Comparison of ENCODE assay signal across 7 cellular contexts in the genomic region with DNA sequence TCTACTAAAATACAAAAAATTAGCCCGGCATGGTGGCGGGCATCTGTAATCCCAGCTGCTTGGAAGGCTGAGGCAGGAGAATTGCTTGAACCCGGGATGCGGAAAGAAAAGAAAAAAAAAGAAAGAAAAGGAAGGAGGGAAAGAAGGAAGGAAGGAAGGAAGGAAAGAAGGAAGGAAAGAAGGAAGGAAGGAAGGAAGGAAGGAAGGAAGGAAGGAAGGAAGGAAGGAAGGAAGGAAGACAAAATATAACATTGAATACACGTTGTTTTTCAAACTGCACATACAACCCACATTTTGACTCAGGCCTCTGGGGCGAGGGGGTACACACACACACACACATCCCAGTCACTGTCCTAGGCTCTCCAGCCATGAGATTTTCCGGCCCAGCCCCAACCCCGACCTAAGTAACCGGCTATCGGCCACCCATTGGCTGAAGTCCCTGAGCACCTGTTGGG. TPM values are rescaled to one million over a fixed set of nuclear protein-coding genes. Genes with fewer than 3 reads are reported as not detected.
A peak's percentile ranks its signal among the peaks of the same experiment; 100 is the strongest.
DNase-seq lines count a peak whose midpoint lies in the region; ATAC-seq and TF ChIP-seq lines count a peak whose summit lies in the region.
"Not testable (repeated sequence)": the region's sequence is repeated elsewhere in the genome, so short reads cannot be mapped to it uniquely, and the experiment has no call there.

No MANE protein-coding gene starts in this region.

- H3K27me3 Mint-ChIP-seq in GM23338 (ENCODE audit: insufficient read depth, low read depth, poor library complexity) = peaks cover 15% of the 10 kb centered on the region
- not testable (repeated sequence) for H3K27me3 Mint-ChIP-seq in T-helper 2 cell treated with Interferon-gamma antibody and Interleukin-4, amounts not matched to agents 5 μg/mL and 100 μg/mL, for 36 hours (ENCODE audit: low read depth); activated naive CD8-positive, alpha-beta T cell; natural killer cell treated with Interleukin-12 subunit alpha and Interleukin-12 subunit beta and Interleukin-15 and Interleukin-18, amount 100 ng/mL, for 72 hours
- peaks cover 19% of the 10 kb centered on the region for H3K27me3 Mint-ChIP-seq in stimulated activated memory B cell treated with anti-CD40 and anti-IgM and Interleukin-4, amounts not matched to agents 10 μg/mL and 1 μg/mL and 100 μg/mL, for 72 hours

- not testable (repeated sequence) for H3K9me2 ChIP-seq in GM23338 (ENCODE audit: insufficient read depth)

- not testable (repeated sequence) for DNase-seq in GM23338 (ENCODE audit: low spot score); T-helper 2 cell treated with Interferon-gamma antibody and Interleukin-4, amounts not matched to agents 5 μg/mL and 100 μg/mL, for 36 hours (ENCODE audit: low spot score); natural killer cell treated with Interleukin-12 subunit alpha and Interleukin-12 subunit beta and Interleukin-15 and Interleukin-18, amount 100 ng/mL, for 72 hours (ENCODE audit: low spot score)

- H3K27ac Mint-ChIP-seq in GM23338; T-helper 2 cell treated with Interferon-gamma antibody and Interleukin-4, amounts not matched to agents 5 μg/mL and 100 μg/mL, for 36 hours; activated naive CD8-positive, alpha-beta T cell; stimulated activated memory B cell treated with anti-CD40 and anti-IgM and Interleukin-4, amounts not matched to agents 10 μg/mL and 1 μg/mL and 100 μg/mL, for 72 hours: not testable (repeated sequence)
- H3K27ac Mint-ChIP-seq in natural killer cell treated with Interleukin-12 subunit alpha and Interleukin-12 subunit beta and Interleukin-15 and Interleukin-18, amount 100 ng/mL, for 72 hours = peak overlapping the region; percentile 46 to 85

- H3K4me1 Mint-ChIP-seq in GM23338 = peaks cover 19% of the 10 kb centered on the region; the same call in 2 of the 3 replicates
- peaks cover 14% of the 10 kb centered on the region for H3K4me1 Mint-ChIP-seq in T-helper 2 cell treated with Interferon-gamma antibody and Interleukin-4, amounts not matched to agents 5 μg/mL and 100 μg/mL, for 36 hours (ENCODE audit: low read depth)
- H3K4me1 Mint-ChIP-seq in activated naive CD8-positive, alpha-beta T cell (ENCODE audit: low read depth) = peaks cover 16% of the 10 kb centered on the region
- H3K4me1 Mint-ChIP-seq in natural killer cell treated with Interleukin-12 subunit alpha and Interleukin-12 subunit beta and Interleukin-15 and Interleukin-18, amount 100 ng/mL, for 72 hours (ENCODE audit: low read depth in 2 of 2) = peaks cover 19 to 23% of the 10 kb centered on the region in 2 donors
- peaks cover 32% of the 10 kb centered on the region for H3K4me1 Mint-ChIP-seq in stimulated activated memory B cell treated with anti-CD40 and anti-IgM and Interleukin-4, amounts not matched to agents 10 μg/mL and 1 μg/mL and 100 μg/mL, for 72 hours

- H3K36me3 Mint-ChIP-seq in GM23338 (ENCODE audit: low read depth); activated naive CD8-positive, alpha-beta T cell; natural killer cell treated with Interleukin-12 subunit alpha and Interleukin-12 subunit beta and Interleukin-15 and Interleukin-18, amount 100 ng/mL, for 72 hours: not testable (repeated sequence)
- H3K36me3 Mint-ChIP-seq in T-helper 2 cell treated with Interferon-gamma antibody and Interleukin-4, amounts not matched to agents 5 μg/mL and 100 μg/mL, for 36 hours (ENCODE audit: low read depth) = peaks cover 14% of the 10 kb centered on the region
- peaks cover 12% of the 10 kb centered on the region for H3K36me3 Mint-ChIP-seq in stimulated activated memory B cell treated with anti-CD40 and anti-IgM and Interleukin-4, amounts not matched to agents 10 μg/mL and 1 μg/mL and 100 μg/mL, for 72 hours

- peak overlapping the region; percentile 69 for H3K4me3 Mint-ChIP-seq in GM23338
- H3K4me3 Mint-ChIP-seq in T-helper 2 cell treated with Interferon-gamma antibody and Interleukin-4, amounts not matched to agents 5 μg/mL and 100 μg/mL, for 36 hours = peak overlapping the region; percentile 73
- H3K4me3 Mint-ChIP-seq in activated naive CD8-positive, alpha-beta T cell = peak overlapping the region; percentile 74
- H3K4me3 Mint-ChIP-seq in natural killer cell treated with Interleukin-12 subunit alpha and Interleukin-12 subunit beta and Interleukin-15 and Interleukin-18, amount 100 ng/mL, for 72 hours = peak overlapping the region; percentile 79
- H3K4me3 Mint-ChIP-seq in stimulated activated memory B cell treated with anti-CD40 and anti-IgM and Interleukin-4, amounts not matched to agents 10 μg/mL and 1 μg/mL and 100 μg/mL, for 72 hours = peak overlapping the region; percentile 59

- H3K9me3 ChIP-seq in ectodermal cell (ENCODE audit: control insufficient read depth, low read length) = not testable (repeated sequence)

- H3K36me3 ChIP-seq in GM23338 (ENCODE audit: insufficient read depth); ectodermal cell (ENCODE audit: control insufficient read depth, insufficient read depth, low read length): not testable (repeated sequence)

- peak overlapping the region; percentile 85 for H3K4me2 ChIP-seq in GM23338

- 60 to 65% methylated on average over 10 of the region's 10 CpGs for WGBS in ectodermal cell, 2 experiments

- H3K4me3 ChIP-seq in GM23338 (peak overlapping the region; percentile 69), ectodermal cell (ENCODE audit: insufficient read depth, low read depth, low read length) (peak overlapping the region; percentile 55), iPS-11a (ENCODE audit: low read depth, low read length) (peak overlapping the region; percentile 28)

- not testable (repeated sequence) for H3K27ac ChIP-seq in GM23338 (ENCODE audit: low read depth); ectodermal cell (ENCODE audit: insufficient read depth, low read depth, low read length, poor library complexity, severe bottlenecking)

- peak overlapping the region; percentile 99 for H2AFZ ChIP-seq in GM23338

- peaks cover 23% of the 10 kb centered on the region for H3K4me1 ChIP-seq in GM23338 (ENCODE audit: insufficient read depth)
- H3K4me1 ChIP-seq in ectodermal cell (ENCODE audit: control insufficient read depth, insufficient read depth, low read length) = peaks cover 10% of the 10 kb centered on the region

- TF ChIP-seq CTCF in GM23338 (conservative IDR thresholded peaks at IDR 0.05; ENCODE audit: low read depth in 2 of 2) = not testable (repeated sequence)

- peaks cover 21% of the 10 kb centered on the region for H3F3A ChIP-seq in GM23338 (replicated peaks; ENCODE audit: low read depth)

- H3K27me3 ChIP-seq in GM23338 (ENCODE audit: insufficient read depth) = not testable (repeated sequence)
- peaks cover 13% of the 10 kb centered on the region for H3K27me3 ChIP-seq in ectodermal cell (ENCODE audit: control insufficient read depth, insufficient read depth, low read length, poor library complexity, severe bottlenecking)

- H3K9me3 Mint-ChIP-seq in GM23338; T-helper 2 cell treated with Interferon-gamma antibody and Interleukin-4, amounts not matched to agents 5 μg/mL and 100 μg/mL, for 36 hours; activated naive CD8-positive, alpha-beta T cell (ENCODE audit: low read depth); natural killer cell treated with Interleukin-12 subunit alpha and Interleukin-12 subunit beta and Interleukin-15 and Interleukin-18, amount 100 ng/mL, for 72 hours; stimulated activated memory B cell treated with anti-CD40 and anti-IgM and Interleukin-4, amounts not matched to agents 10 μg/mL and 1 μg/mL and 100 μg/mL, for 72 hours: not testable (repeated sequence)

- ATAC-seq in GM23338; natural killer cell treated with Interleukin-12 subunit alpha and Interleukin-12 subunit beta and Interleukin-15 and Interleukin-18, amount 100 ng/mL, for 72 hours; stimulated activated memory B cell treated with anti-CD40 and anti-IgM and Interleukin-4, amounts not matched to agents 10 μg/mL and 1 μg/mL and 100 μg/mL, for 72 hours: not testable (repeated sequence)

- peaks cover 24% of the 10 kb centered on the region; the same call in 1 of the 2 replicates for H4K20me1 ChIP-seq in GM23338 (replicated peaks; ENCODE audit: insufficient read depth)

- H3K79me2 ChIP-seq in GM23338 (replicated peaks; ENCODE audit: insufficient read depth) = not testable (repeated sequence)

RNA-seq across cellular contexts. Expression of gene NANOS1, which starts 1.0 kb away (rescaled TPM):
- total RNA-seq in GM23338 (2014; rRNA removed; shearing (Covaris generic)) = 2.9 and 7.8 TPM in 2 replicates
- 1.6 and 2.2 TPM in 2 replicates for polyA plus RNA-seq in GM23338 (2016; fragmentation: Nextera tagmentation; extraction: Ambion mirVana)
- polyA plus RNA-seq in ectodermal cell (2013, experiment 1 of 4) = 6.0 TPM
- polyA plus RNA-seq in ectodermal cell (2013, experiment 2 of 4) = 6.3 TPM
- polyA plus RNA-seq in ectodermal cell (2013, experiment 3 of 4) = 3.8 TPM
- polyA plus RNA-seq in ectodermal cell (2013, experiment 4 of 4) = 6.1 TPM
- total RNA-seq in natural killer cell treated with Interleukin-12 subunit alpha and Interleukin-12 subunit beta and Interleukin-15 and Interleukin-18, amount 100 ng/mL, for 72 hours = 1 to 10 TPM in 1 of 2 donors, under 1 TPM in 1; 0.56 to 1.8 TPM

RNA-seq across cellular contexts. Expression of gene EIF3A, which starts 52.1 kb away (rescaled TPM):
- 170 and 171 TPM in 2 replicates for total RNA-seq in GM23338 (2014; rRNA removed; shearing (Covaris generic))
- polyA plus RNA-seq in GM23338 (2016; fragmentation: Nextera tagmentation; extraction: Ambion mirVana) = 136 and 152 TPM in 2 replicates
- 195 TPM for polyA plus RNA-seq in ectodermal cell (2013, experiment 1 of 4)
- 193 TPM for polyA plus RNA-seq in ectodermal cell (2013, experiment 2 of 4)
- polyA plus RNA-seq in ectodermal cell (2013, experiment 3 of 4) = 130 TPM
- 143 TPM for polyA plus RNA-seq in ectodermal cell (2013, experiment 4 of 4)
- 100 to 1,000 TPM; 146 to 214 TPM for total RNA-seq in natural killer cell treated with Interleukin-12 subunit alpha and Interleukin-12 subunit beta and Interleukin-15 and Interleukin-18, amount 100 ng/mL, for 72 hours
